Comparison of ENCODE assay signal across 8 cellular contexts in the genomic region with DNA sequence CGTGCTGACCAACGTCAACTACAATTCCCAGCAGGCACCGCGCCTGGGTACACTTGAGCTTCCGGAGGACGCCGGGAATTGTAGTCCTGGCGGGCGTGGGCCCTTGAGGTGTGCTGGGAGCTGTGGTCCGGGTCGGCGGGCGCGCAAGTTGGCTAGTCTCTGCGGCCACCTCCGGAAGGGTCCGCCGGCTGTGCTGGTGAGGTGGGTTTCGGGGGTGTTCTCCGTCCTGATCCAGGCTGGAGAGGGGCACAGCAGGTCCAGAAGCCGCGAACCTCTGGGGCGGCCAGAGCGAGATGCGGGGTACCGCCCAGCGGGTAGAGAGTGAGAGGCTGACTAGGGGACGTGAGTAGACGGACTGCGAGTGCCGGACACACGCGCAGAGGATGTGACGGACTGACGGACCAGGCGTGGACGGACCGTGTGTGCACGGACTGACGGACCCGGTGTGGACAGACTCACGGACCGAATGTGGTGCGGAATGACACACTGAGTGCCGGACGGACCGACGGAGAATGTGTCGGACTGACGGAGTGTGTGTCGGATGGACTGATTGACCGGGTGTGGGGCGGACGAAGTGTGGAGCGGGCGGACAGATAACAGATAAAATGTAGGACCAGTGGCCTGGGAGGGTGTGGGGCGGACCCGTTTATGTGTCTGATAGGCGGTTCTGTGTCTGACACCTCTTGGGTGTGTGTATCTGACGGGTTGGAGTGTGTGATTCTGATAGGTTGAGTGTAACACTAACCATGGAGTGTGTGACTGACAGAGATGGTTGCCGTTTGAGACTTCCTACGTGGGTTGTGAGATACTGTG. TPM values are rescaled to one million over a fixed set of nuclear protein-coding genes. Genes with fewer than 3 reads are reported as not detected.
A peak's percentile ranks its signal among the peaks of the same experiment; 100 is the strongest.
DNase-seq lines count a peak whose midpoint lies in the region; ATAC-seq, FAIRE-seq and TF ChIP-seq lines count a peak whose summit lies in the region.

A gene (plus strand): TSS at position 81 of the 813 bp plus-strand sequence. CDS start 7,809 bp downstream, outside the sequence.

- no peak for FAIRE-seq in kidney (lab: Jason Lieb, UNC)

- peaks cover 0 to 18% of the 10 kb centered on the region in 2 donors for H3K4me1 ChIP-seq in kidney (ENCODE audit: control insufficient read depth in 1 of 2, insufficient read depth in 1 of 2, low read depth in 1 of 2, low read length in 2 of 2)

- peak within 1 kb of the TSS; percentile 88 for H3K27ac ChIP-seq in kidney (ENCODE audit: low read depth in 2 of 2, low read length in 2 of 2)

- intact Hi-C loops in kidney (cut with DNase I): no loop called here

- no peaks in the 10 kb centered on the region for H3K9me3 ChIP-seq in kidney (ENCODE audit: control insufficient read depth in 1 of 2, low read length in 2 of 2)

- peak within 1 kb of the TSS; percentile 87 to 89 for H3K4me3 ChIP-seq in kidney (ENCODE audit: low read length in 2 of 2)

- peak; percentile 87 for ATAC-seq in GM19025 (IDR thresholded peaks at IDR 0.05; ENCODE audit: low read depth, unreplicated experiment)
- peak; percentile 92 for ATAC-seq in HG03175 (IDR thresholded peaks at IDR 0.05; ENCODE audit: unreplicated experiment)

- DNase-seq in AG20443 (ENCODE audit: low spot score): peak; percentile 96
- DNase-seq in NCI-H2227 treated with DMSO at 0.1 percent for 48 hours (lab: John Stamatoyannopoulos, UW): peak; percentile 100
- peak; percentile 68 to 81 (median 76) for DNase-seq in activated CD4-positive, CD25-positive, alpha-beta regulatory T cell (lab: John Stamatoyannopoulos, UW)
- DNase-seq in cerebellar cortex (ENCODE audit: low spot score): peak; percentile 97
- DNase-seq in kidney: peak; percentile 98
- peak; percentile 80 to 90 (median 85) for DNase-seq in stimulated activated CD4-positive, alpha-beta T cell treated with anti-CD3 and anti-CD28 coated beads, Interleukin-12 subunit alpha, Interleukin-12 subunit beta, amount 100 ng/mL, for 48 hours (ENCODE audit: low read depth in 2 of 3, low spot score in 1 of 3)

- H3K36me3 ChIP-seq in kidney (ENCODE audit: control insufficient read depth in 1 of 2, insufficient read depth in 2 of 2, low read length in 2 of 2): no peaks in the 10 kb centered on the region

- TF ChIP-seq CTCF in kidney (IDR thresholded peaks at IDR 0.05; ENCODE audit: borderline replicate concordance, extremely low read depth, insufficient read depth): no peak

- peak within 1 kb of the TSS; percentile 84 to 90 for H3K9ac ChIP-seq in kidney (ENCODE audit: low read length in 2 of 2)

RNA-seq across cellular contexts. Expression of the gene that starts here (rescaled TPM):
- total RNA-seq in kidney: 3.3 TPM
- 1.1 TPM for polyA plus RNA-seq in kidney (ENCODE audit: insufficient read depth, low read depth, low replicate concordance)

Comparison
In these comparisons a context has a peak if more than half of its experiments do, and no peak if none do; other contexts are left out.
1. Peak in every context shown above with its lines: DNase-seq, ATAC-seq, H3K4me3 ChIP-seq and H3K27ac ChIP-seq.